In genomic region chr3:15385238-15385695, GRCh38 we compare ENCODE assay signal across 8 cellular contexts. TPM values are rescaled to one million over a fixed set of nuclear protein-coding genes. Genes with fewer than 3 reads are reported as not detected.
A peak's percentile ranks its signal among the peaks of the same experiment; 100 is the strongest.
DNase-seq lines count a peak whose midpoint lies in the region; ATAC-seq and TF ChIP-seq lines count a peak whose summit lies in the region.
"Not testable (repeated sequence)": the region's sequence is repeated elsewhere in the genome, so short reads cannot be mapped to it uniquely, and the experiment has no call there.

No MANE protein-coding gene starts in this region.

- H3K79me2 ChIP-seq in MM.1S (ENCODE audit: low read length): not testable (repeated sequence)

- not testable (repeated sequence) for H3K9me3 ChIP-seq in MM.1S (replicated peaks; ENCODE audit: insufficient read depth, low read length); adrenal gland (replicated peaks in 1 of 3)

- peak overlapping the region in 1 of 2 donors; percentile 49 for H3K4me3 Mint-ChIP-seq in stimulated activated naive B cell treated with anti-CD40 and anti-IgM and Interleukin-4, amounts not matched to agents 10 μg/mL and 1 μg/mL and 100 μg/mL, for 72 hours

- H3K4me3 ChIP-seq in MM.1S (ENCODE audit: low read length); adrenal gland: not testable (repeated sequence)

- TF ChIP-seq POLR2A in adrenal gland (IDR thresholded peaks at IDR 0.05): not testable (repeated sequence)

- H3K9ac ChIP-seq in MM.1S (ENCODE audit: low read length): not testable (repeated sequence)

- H3F3A ChIP-seq in MM.1S (ENCODE audit: insufficient read depth, low read length): peaks cover 27% of the 10 kb centered on the region

- H3K4me1 ChIP-seq in MM.1S (ENCODE audit: low read length) (peaks cover 39% of the 10 kb centered on the region), adrenal gland (replicated peaks in 1 of 2) (peaks cover 41 to 50% of the 10 kb centered on the region in 2 donors)

- not testable (repeated sequence) for H3K27me3 Mint-ChIP-seq in stimulated activated naive B cell treated with anti-CD40 and anti-IgM and Interleukin-4, amounts not matched to agents 10 μg/mL and 1 μg/mL and 100 μg/mL, for 72 hours

- not testable (repeated sequence) for H3K36me3 ChIP-seq in MM.1S (replicated peaks; ENCODE audit: insufficient read depth, low read length); adrenal gland (replicated peaks in 1 of 2)

- H3K36me3 Mint-ChIP-seq in stimulated activated naive B cell treated with anti-CD40 and anti-IgM and Interleukin-4, amounts not matched to agents 10 μg/mL and 1 μg/mL and 100 μg/mL, for 72 hours: peaks cover 5 to 21% of the 10 kb centered on the region in 2 donors

- not testable (repeated sequence) for DNase-seq in MM.1S
- peak in 4 of 7 donors; percentile 12 to 50 (median 34) for DNase-seq in adrenal gland
- DNase-seq in stimulated activated naive B cell treated with anti-CD40 and anti-IgM and Interleukin-4, amounts not matched to agents 10 μg/mL and 1 μg/mL and 100 μg/mL, for 72 hours: peak; percentile 24

- peak overlapping the region; percentile 72; the same call in 1 of the 2 replicates for H3K4me2 ChIP-seq in MM.1S (ENCODE audit: low read depth, low read length)

- H3K9me2 ChIP-seq in MM.1S (replicated peaks; ENCODE audit: insufficient read depth, low read length): not testable (repeated sequence)

- TF ChIP-seq CTCF in MM.1S (IDR thresholded peaks at IDR 0.05; ENCODE audit: low read length); adrenal gland (IDR thresholded peaks at IDR 0.05): not testable (repeated sequence)

- peaks cover 52 to 69% of the 10 kb centered on the region in 2 donors for H3K4me1 Mint-ChIP-seq in stimulated activated naive B cell treated with anti-CD40 and anti-IgM and Interleukin-4, amounts not matched to agents 10 μg/mL and 1 μg/mL and 100 μg/mL, for 72 hours

- H3K27ac ChIP-seq in MM.1S (ENCODE audit: low read length): peak overlapping the region; percentile 80
- H3K27ac ChIP-seq in adrenal gland: peak overlapping the region; percentile 48 to 83 (median 51)

- not testable (repeated sequence) for H3K9me3 Mint-ChIP-seq in stimulated activated naive B cell treated with anti-CD40 and anti-IgM and Interleukin-4, amounts not matched to agents 10 μg/mL and 1 μg/mL and 100 μg/mL, for 72 hours

- ATAC-seq in GM18517 (IDR thresholded peaks at IDR 0.05; ENCODE audit: unreplicated experiment) (peak; percentile 18), GM19395 (IDR thresholded peaks at IDR 0.05; ENCODE audit: unreplicated experiment) (peak; percentile 18), GM21723 (IDR thresholded peaks at IDR 0.05; ENCODE audit: unreplicated experiment) (peak; percentile 12), HG02798 (IDR thresholded peaks at IDR 0.05; ENCODE audit: poor library complexity, unreplicated experiment) (peak; percentile 22), HG03103 (IDR thresholded peaks at IDR 0.05; ENCODE audit: low read depth, unreplicated experiment) (peak; percentile 15)
- peak in 1 of 2 donors; percentile 40 for ATAC-seq in stimulated activated naive B cell treated with anti-CD40 and anti-IgM and Interleukin-4, amounts not matched to agents 10 μg/mL and 1 μg/mL and 100 μg/mL, for 72 hours (replicated peaks)

- H4K20me1 ChIP-seq in MM.1S (ENCODE audit: insufficient read depth, low read length): not testable (repeated sequence)

- H2AFZ ChIP-seq in MM.1S (ENCODE audit: low read length): peak overlapping the region; percentile 65

- peak overlapping the region; percentile 87 for H3K27ac Mint-ChIP-seq in stimulated activated naive B cell treated with anti-CD40 and anti-IgM and Interleukin-4, amounts not matched to agents 10 μg/mL and 1 μg/mL and 100 μg/mL, for 72 hours

- intact Hi-C loops in adrenal gland (cut with DNase I): loop anchor here in 1 of 2 donors (10.0 kb wide), 1 partner anchor 120 kb away; no protein-coding TSS in a partner anchor

- H3K27me3 ChIP-seq in MM.1S (replicated peaks; ENCODE audit: insufficient read depth, low read length); adrenal gland: not testable (repeated sequence)

- WGBS in adrenal gland, 4 donors: 71 to 81% (median 75%) methylated on average over 10 of the region's 10 CpGs

RNA-seq across cellular contexts. Expression of gene METTL6, which starts 42.1 kb away (rescaled TPM):
- 10 to 100 TPM in 6 of 8 donors, 1 to 10 TPM in 2; 6.8 to 34.2 (median 13.1) TPM for total RNA-seq in adrenal gland
- polyA plus RNA-seq in adrenal gland: 10 to 100 TPM in 1 of 3 donors, 1 to 10 TPM in 2; 6.2 to 16.9 (median 8.4) TPM

RNA-seq across cellular contexts. Expression of gene EAF1, which starts 42.1 kb away (rescaled TPM):
- 10 to 100 TPM; 11.8 to 30.6 (median 20.7) TPM for total RNA-seq in adrenal gland
- polyA plus RNA-seq in adrenal gland: 10 to 100 TPM in 1 of 3 donors, 1 to 10 TPM in 2; 2.6 to 22.5 (median 4.6) TPM

RNA-seq across cellular contexts. Expression of gene SH3BP5, which starts 52.9 kb away (rescaled TPM):
- total RNA-seq in adrenal gland: 100 to 1,000 TPM; 134 to 830 (median 180) TPM
- 1,000 to 10,000 TPM in 1 of 3 donors, 100 to 1,000 TPM in 2; 119 to 1,158 (median 135) TPM for polyA plus RNA-seq in adrenal gland
